In genomic region chr5:43601454-43602260, GRCh38 we compare ENCODE assay signal across 8 cellular contexts. TPM values are rescaled to one million over a fixed set of nuclear protein-coding genes. Genes with fewer than 3 reads are reported as not detected.
DNase-seq lines count a peak whose midpoint lies in the region; ATAC-seq and TF ChIP-seq lines count a peak whose summit lies in the region.

No MANE protein-coding gene starts in this region.

- peaks cover 19 to 41% of the 10 kb centered on the region in 2 donors for H3K36me3 Mint-ChIP-seq in activated naive CD4-positive, alpha-beta T cell treated with anti-CD3 and anti-CD28 coated beads, Interleukin-2, amount 50 U/mL, for 72 hours
- peaks cover 0 to 6% (median 0%) of the 10 kb centered on the region in 3 donors for H3K36me3 Mint-ChIP-seq in immature natural killer cell

- H3K27ac Mint-ChIP-seq in activated naive CD4-positive, alpha-beta T cell treated with anti-CD3 and anti-CD28 coated beads, Interleukin-2, amount 50 U/mL, for 72 hours, result peak overlapping the region; percentile 88 to 99
- H3K27ac Mint-ChIP-seq in immature natural killer cell, result peak overlapping the region; percentile 76 to 97 (median 92)

- DNase-seq in EL (peak; percentile 68), NCI-H1092 (lab: John Stamatoyannopoulos, UW) (peak; percentile 1), immature natural killer cell (peak in 1 of 3 donors; percentile 5), thoracic aorta (ENCODE audit: low spot score) (no peak), D341Med (ENCODE audit: low spot score) (no peak)
- no peak for DNase-seq in activated naive CD4-positive, alpha-beta T cell treated with anti-CD3 and anti-CD28 coated beads, Interleukin-2, amount 50 U/mL, for 72 hours (ENCODE audit: low spot score in 2 of 2)
- no peak for DNase-seq in activated CD4-positive, alpha-beta T cell treated with anti-CD3 and anti-CD28 coated beads for 48 hours

- no peaks in the 10 kb centered on the region for H3K36me3 ChIP-seq in thoracic aorta

- H3K4me1 Mint-ChIP-seq in immature natural killer cell, result peaks cover 39 to 45% of the 10 kb centered on the region in 2 donors

- no peaks in the 10 kb centered on the region for H3K9me3 Mint-ChIP-seq in activated naive CD4-positive, alpha-beta T cell treated with anti-CD3 and anti-CD28 coated beads, Interleukin-2, amount 50 U/mL, for 72 hours
- H3K9me3 Mint-ChIP-seq in immature natural killer cell, result no peaks in the 10 kb centered on the region

- TF ChIP-seq CTCF in thoracic aorta (IDR thresholded peaks at IDR 0.05), result no peak

- H3K27me3 ChIP-seq in thoracic aorta (replicated peaks; ENCODE audit: insufficient read depth), result no peaks in the 10 kb centered on the region

- peak overlapping the region; percentile 88 to 96 (median 93) for H3K4me3 Mint-ChIP-seq in immature natural killer cell

- ATAC-seq in GM21619 (IDR thresholded peaks at IDR 0.05; ENCODE audit: unreplicated experiment) (peak; percentile 34), thoracic aorta (ENCODE audit: insufficient number of reproducible peaks, low FRiP score, low read depth) (peak; percentile 44)
- no peak for ATAC-seq in activated naive CD4-positive, alpha-beta T cell treated with anti-CD3 and anti-CD28 coated beads, Interleukin-2, amount 50 U/mL, for 72 hours

- peaks cover 11 to 29% of the 10 kb centered on the region in 2 donors for H3K4me1 ChIP-seq in thoracic aorta (ENCODE audit: control insufficient read depth in 1 of 2, low read depth in 2 of 2)

- peak overlapping the region; percentile 99 for H3K4me3 ChIP-seq in thoracic aorta

- peaks cover 1 to 16% (median 4%) of the 10 kb centered on the region in 3 donors for H3K27me3 Mint-ChIP-seq in immature natural killer cell (ENCODE audit: low read depth in 3 of 3)

- H3K27ac ChIP-seq in thoracic aorta, result peak overlapping the region; percentile 86 to 94

- no peaks in the 10 kb centered on the region for H3K9me3 ChIP-seq in thoracic aorta

RNA-seq across cellular contexts. Expression of gene NNT, which starts 1.3 kb away (rescaled TPM):
- 100 to 1,000 TPM in 1 of 2 donors, 10 to 100 TPM in 1; 89.6 to 174 TPM for total RNA-seq in activated naive CD4-positive, alpha-beta T cell treated with anti-CD3 and anti-CD28 coated beads, Interleukin-2, amount 50 U/mL, for 72 hours
- 10 to 100 TPM; 49.5 to 78.0 (median 60.6) TPM for polyA plus RNA-seq in immature natural killer cell
- total RNA-seq in thoracic aorta, result 10 to 100 TPM; 27.9 to 28.9 TPM

RNA-seq across cellular contexts. Expression of gene PAIP1, which starts 44.8 kb away (rescaled TPM):
- total RNA-seq in activated naive CD4-positive, alpha-beta T cell treated with anti-CD3 and anti-CD28 coated beads, Interleukin-2, amount 50 U/mL, for 72 hours, result 10 to 100 TPM; 19.1 to 44.6 TPM
- polyA plus RNA-seq in immature natural killer cell, result 10 to 100 TPM; 28.4 to 30.3 (median 29.4) TPM
- 10 to 100 TPM; 74.1 to 81.6 TPM for total RNA-seq in thoracic aorta

Comparison
In these comparisons a context has a peak if more than half of its experiments do, and no peak if none do; other contexts are left out.
1. DNase-seq: peak in EL (single experiment) and NCI-H1092 (single experiment); none in activated naive CD4-positive, alpha-beta T cell treated with anti-CD3 and anti-CD28 coated beads, Interleukin-2, amount 50 U/mL, for 72 hours (0 of 2), thoracic aorta (single experiment), D341Med (single experiment) and activated CD4-positive, alpha-beta T cell treated with anti-CD3 and anti-CD28 coated beads for 48 hours (single experiment).
2. ATAC-seq: peak in GM21619 (single experiment) and thoracic aorta (single experiment); none in activated naive CD4-positive, alpha-beta T cell treated with anti-CD3 and anti-CD28 coated beads, Interleukin-2, amount 50 U/mL, for 72 hours (0 of 2).